In the genomic region with DNA sequence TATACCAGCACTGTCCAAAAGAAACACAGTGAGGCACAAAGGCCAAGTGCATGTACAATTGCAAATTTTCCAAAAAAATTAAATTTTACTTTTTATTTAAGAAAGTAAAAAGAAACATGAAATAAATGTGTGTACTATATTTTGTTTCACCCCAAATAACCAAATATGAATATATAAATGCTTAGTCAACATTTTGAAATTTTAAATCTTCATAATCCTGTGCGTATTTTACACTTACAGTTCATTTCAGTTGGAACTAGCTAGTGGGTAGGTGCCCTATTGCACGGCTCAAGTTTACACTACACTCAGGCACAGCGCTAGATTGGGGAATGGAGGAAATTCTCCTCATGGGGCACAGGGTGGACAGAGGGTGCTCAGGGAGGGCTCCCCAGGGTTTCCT, we compare ENCODE assay signal across 10 cellular contexts. TPM values are rescaled to one million over a fixed set of nuclear protein-coding genes. Genes with fewer than 3 reads are reported as not detected.
A peak's percentile ranks its signal among the peaks of the same experiment; 100 is the strongest.
DNase-seq lines count a peak whose midpoint lies in the region; ATAC-seq, FAIRE-seq and TF ChIP-seq lines count a peak whose summit lies in the region.
"Had no signal": no experiment of that assay in that cellular context is flagged by ENCODE, and none has a peak within 500 bp of the region (broad histone marks: within the 10 kb centered on the region; RNA-seq: fewer than 3 reads in every experiment).

No MANE protein-coding gene starts in this region.

- H3K36me3 ChIP-seq in BLaER1 (peaks cover 47% of the 10 kb centered on the region), SJCRH30 (no peaks in the 10 kb centered on the region; the same call in 1 of the 2 replicates)

- peak overlapping the region; percentile 84 for H3K4me2 ChIP-seq in BLaER1

- no peaks in the 10 kb centered on the region for H3K27me3 Mint-ChIP-seq in mesothelial cell of epicardium (ENCODE audit: low read depth)

- TF ChIP-seq POLR2A in H54 (IDR thresholded peaks at IDR 0.05; ENCODE audit: low read depth, low read length), result no peak

- peaks cover 5% of the 10 kb centered on the region for H3K9me3 Mint-ChIP-seq in mesothelial cell of epicardium

- H3K9ac ChIP-seq in BLaER1, result peak overlapping the region; percentile 85; the same call in 1 of the 2 replicates

- H3K4me1 ChIP-seq in BLaER1, result peaks cover 22% of the 10 kb centered on the region
- H3K4me1 ChIP-seq in SJCRH30, result no peaks in the 10 kb centered on the region

- DNase-seq in SJCRH30 (no peak), mesothelial cell of epicardium (ENCODE audit: low spot score in 2 of 2, unreplicated experiment in 2 of 2) (no peak), H54 (ENCODE audit: insufficient read length, low spot score) (no peak)
- no peak for DNase-seq in activated naive CD4-positive, alpha-beta T cell treated with anti-CD3 and anti-CD28 coated beads, Interleukin-2, amount 50 U/mL, for 16 hours
- DNase-seq: activated T-cell treated with anti-CD3 and anti-CD28 coated beads, Interleukin-2, amount 50 U/mL, for 4 hours; DMS79 treated with DMSO at 0.1 percent for 48 hours; NCI-H2107; SW 1271 had no signal

- H3K9me3 ChIP-seq in BLaER1 (peaks cover 21% of the 10 kb centered on the region), SJCRH30 (replicated peaks) (no peaks in the 10 kb centered on the region)

- H3K4me3 Mint-ChIP-seq in mesothelial cell of epicardium, result peak overlapping the region; percentile 38
- H3K4me3 Mint-ChIP-seq: activated T-cell treated with anti-CD3 and anti-CD28 coated beads, Interleukin-2, amount 50 U/mL, for 4 hours had no signal

- peaks cover 15% of the 10 kb centered on the region for H3K4me1 Mint-ChIP-seq in mesothelial cell of epicardium

- H3K4me3 ChIP-seq in BLaER1 (peak overlapping the region; percentile 80), SJCRH30 (peak overlapping the region; percentile 67)

- ATAC-seq in HG02588 (IDR thresholded peaks at IDR 0.05; ENCODE audit: unreplicated experiment), result no peak

- no peak for TF ChIP-seq CTCF in mesothelial cell of epicardium (IDR thresholded peaks at IDR 0.05; ENCODE audit: unreplicated experiment)

- no peaks in the 10 kb centered on the region for H4K20me1 ChIP-seq in BLaER1

- FAIRE-seq in H54 (lab: Jason Lieb, UNC), result no peak

- peaks cover 31% of the 10 kb centered on the region for H3K36me3 Mint-ChIP-seq in mesothelial cell of epicardium

- H3K27me3 ChIP-seq in BLaER1 (no peaks in the 10 kb centered on the region), SJCRH30 (no peaks in the 10 kb centered on the region)

- H3K27ac Mint-ChIP-seq in mesothelial cell of epicardium, result no peak overlapping the region

- H3K27ac ChIP-seq in BLaER1 (no peak overlapping the region), SJCRH30 (no peak overlapping the region)

RNA-seq across cellular contexts. Expression of a gene that starts 18.0 kb away (rescaled TPM):
- 0.33 and 0.55 TPM in 2 replicates for total RNA-seq in SJCRH30 (2014; rRNA removed; shearing (Covaris generic))
- total RNA-seq in mesothelial cell of epicardium, result 15.4 to 17.2 TPM (median 16.3 TPM) in 3 replicates

RNA-seq across cellular contexts. Expression of a gene that starts 20.3 kb away (rescaled TPM):
- total RNA-seq in SJCRH30 (2014; rRNA removed; shearing (Covaris generic)), result 0.51 and 0.81 TPM in 2 replicates
- total RNA-seq in mesothelial cell of epicardium, result 37.2 to 39.8 TPM (median 39.0 TPM) in 3 replicates

RNA-seq across cellular contexts. Expression of a gene that starts 35.4 kb away (rescaled TPM):
- total RNA-seq in SJCRH30 (2014; rRNA removed; shearing (Covaris generic)), result 16.9 and 17.2 TPM in 2 replicates
- 27.2 to 30.5 TPM (median 29.2 TPM) in 3 replicates for total RNA-seq in mesothelial cell of epicardium

RNA-seq across cellular contexts. Expression of a gene that starts 39.4 kb away (rescaled TPM):
- 8.5 and 11.4 TPM in 2 replicates for total RNA-seq in SJCRH30 (2014; rRNA removed; shearing (Covaris generic))
- 37.9 to 39.0 TPM (median 38.4 TPM) in 3 replicates for total RNA-seq in mesothelial cell of epicardium

RNA-seq across cellular contexts. Expression of a gene that starts 57.3 kb away (rescaled TPM):
- total RNA-seq in SJCRH30 (2014; rRNA removed; shearing (Covaris generic)), result 0.77 and 0.79 TPM in 2 replicates
- total RNA-seq in mesothelial cell of epicardium, result 19.2 to 21.5 TPM (median 21.3 TPM) in 3 replicates

Comparison
In these comparisons a context has a peak if more than half of its experiments do, and no peak if none do; other contexts are left out.
1. RNA of a gene that starts 18.0 kb away (total RNA-seq): 15.4 to 17.2 TPM in mesothelial cell of epicardium; 0.33 to 0.55 TPM in SJCRH30; every median in the first group is over 10 times any median in the second.
2. RNA of a gene that starts 20.3 kb away (total RNA-seq): 37.2 to 39.8 TPM in mesothelial cell of epicardium; 0.51 to 0.81 TPM in SJCRH30; every median in the first group is over 10 times any median in the second.